29 cellular contexts compared by ENCODE assay signal in genomic region chr4:11158971-11159370, GRCh38.
"Had no signal": no experiment of that assay in that cellular context is flagged by ENCODE, and none has a peak within 500 bp of the region (broad histone marks: within the 10 kb centered on the region; RNA-seq: fewer than 3 reads in every experiment).

No MANE protein-coding gene starts in this region.

- H3K36me3 Mint-ChIP-seq: naive thymus-derived CD4-positive, alpha-beta T cell; neural progenitor cell had no signal

- H2AFZ ChIP-seq: hepatocyte, neural progenitor cell, parathyroid adenoma had no signal

- H3K27me3 ChIP-seq: esophagus squamous epithelium, gastrocnemius medialis, heart left ventricle, hepatocyte, left lung, neural progenitor cell, right lobe of liver, suprapubic skin, transverse colon, upper lobe of right lung, uterus had no signal

- H3K27me3 Mint-ChIP-seq: effector memory CD8-positive, alpha-beta T cell had no signal

- H3K9ac ChIP-seq: neural progenitor cell, parathyroid adenoma had no signal

- H3K4me1 Mint-ChIP-seq: stimulated activated naive CD8-positive, alpha-beta T cell treated with anti-CD3 and anti-CD28 coated beads, Interleukin-15, amount 100 ng/mL, for 72 hours had no signal

- H3K27ac Mint-ChIP-seq: effector memory CD8-positive, alpha-beta T cell; naive thymus-derived CD4-positive, alpha-beta T cell; nephron; neural progenitor cell; progenitor cell of endocrine pancreas; stimulated activated naive CD8-positive, alpha-beta T cell treated with anti-CD3 and anti-CD28 coated beads, Interleukin-15, amount 100 ng/mL, for 72 hours had no signal

- DNase-seq: cortex of kidney; effector memory CD8-positive, alpha-beta T cell; erythroblast; esophagus squamous epithelium; foreskin fibroblast; gastrocnemius medialis; heart left ventricle; kidney; left cardiac atrium; left lung; mesendoderm; midbrain; naive thymus-derived CD4-positive, alpha-beta T cell; right lobe of liver; small intestine; stimulated activated CD4-positive, alpha-beta T cell treated with anti-CD3 and anti-CD28 coated beads, Interleukin-15, amount 100 ng/mL, for 24 hours; stimulated activated CD4-positive, alpha-beta T cell treated with anti-CD3 and anti-CD28 coated beads, Interleukin-4, amount 100 ng/mL, for 1 hour; stimulated activated CD8-positive, alpha-beta memory T cell treated with anti-CD3 and anti-CD28 coated beads, Interleukin-4, amount 100 ng/mL, for 48 hours; stimulated activated naive CD4-positive, alpha-beta T cell; stimulated activated naive CD8-positive, alpha-beta T cell treated with anti-CD3 and anti-CD28 coated beads, Interleukin-15, amount 100 ng/mL, for 72 hours; transverse colon; upper lobe of right lung; uterus had no signal

- H3K9me3 ChIP-seq: esophagus squamous epithelium, gastrocnemius medialis, heart left ventricle, left lung, right lobe of liver, suprapubic skin, transverse colon, upper lobe of right lung, uterus had no signal

- H3K79me2 ChIP-seq: hepatocyte, parathyroid adenoma had no signal

- ATAC-seq: effector memory CD8-positive, alpha-beta T cell; gastrocnemius medialis; heart left ventricle; left cardiac atrium; left lung; naive thymus-derived CD4-positive, alpha-beta T cell; right lobe of liver; stimulated activated naive CD8-positive, alpha-beta T cell treated with anti-CD3 and anti-CD28 coated beads, Interleukin-15, amount 100 ng/mL, for 72 hours; upper lobe of right lung had no signal

- H3K4me3 ChIP-seq: esophagus squamous epithelium, gastrocnemius medialis, heart left ventricle, hepatocyte, left lung, neural progenitor cell, right lobe of liver, suprapubic skin, transverse colon, upper lobe of right lung, uterus had no signal

- H3K4me1 ChIP-seq: esophagus squamous epithelium, gastrocnemius medialis, heart left ventricle, left lung, neural progenitor cell, parathyroid adenoma, right lobe of liver, suprapubic skin, transverse colon, upper lobe of right lung, uterus had no signal

- H3K27ac ChIP-seq: esophagus squamous epithelium, gastrocnemius medialis, heart left ventricle, hepatocyte, left lung, neural progenitor cell, parathyroid adenoma, right lobe of liver, suprapubic skin, transverse colon, upper lobe of right lung, uterus had no signal

- H3K9me3 Mint-ChIP-seq: neural progenitor cell had no signal

- H3K4me3 Mint-ChIP-seq: effector memory CD8-positive, alpha-beta T cell; naive thymus-derived CD4-positive, alpha-beta T cell; nephron; neural progenitor cell; stimulated activated naive CD8-positive, alpha-beta T cell treated with anti-CD3 and anti-CD28 coated beads, Interleukin-15, amount 100 ng/mL, for 72 hours had no signal

- H3K4me2 ChIP-seq: hepatocyte, neural progenitor cell had no signal
